In the genomic region with DNA sequence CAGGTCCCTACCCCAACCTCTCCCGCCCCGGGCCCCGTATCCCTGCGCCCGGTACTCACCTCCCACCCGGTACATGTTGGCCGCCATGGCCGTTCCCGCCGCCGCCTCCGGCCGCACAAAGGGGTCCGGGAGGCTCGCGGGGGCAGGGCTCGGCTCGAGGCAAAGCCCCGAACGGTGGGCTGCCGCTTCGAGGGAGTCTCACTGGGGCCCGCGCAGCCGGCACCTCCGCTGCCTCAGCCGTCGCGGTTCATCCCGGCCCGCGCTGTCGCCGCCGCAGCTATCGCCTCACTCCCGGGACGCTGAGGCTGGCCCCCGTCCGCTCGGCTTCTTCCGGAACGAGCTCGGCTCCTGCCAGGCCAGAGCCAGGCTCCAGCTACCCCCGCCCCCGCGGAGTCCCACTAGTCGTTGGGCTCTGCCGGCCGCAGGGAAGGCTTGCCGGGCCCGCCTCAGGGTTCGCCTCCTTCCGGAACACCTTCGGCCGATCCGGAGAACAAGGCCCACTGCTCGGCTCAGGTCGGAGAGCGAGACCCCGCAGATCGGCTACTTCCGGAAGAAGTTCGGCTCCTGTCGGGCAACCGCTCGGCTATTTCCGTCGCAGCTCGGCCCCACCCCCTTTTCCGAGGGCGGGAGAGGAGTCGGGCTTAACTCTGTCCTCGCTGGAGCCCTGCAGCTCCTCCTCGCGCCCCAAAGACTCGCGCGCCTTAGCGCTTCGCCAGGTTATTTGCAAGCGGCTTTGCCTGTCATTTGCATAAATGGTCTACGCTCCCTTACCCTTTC, we compare ENCODE assay signal across 1 cellular context.
TF ChIP-seq lines count a peak whose summit lies in the region.

MTA2 (minus strand) TSS at position 502 of the 777 bp plus-strand sequence; CDS start at position 87, 415 bp downstream.

TF ChIP-seq in HEK293, 187 proteins besides CTCF, POLR2A, EP300 and RAD21 (continued from another document and continues in another):
- TF ChIP-seq ZNF280D (tag by site-specific recombination; IDR thresholded peaks at IDR 0.05) (no peak), ZNF837 (tag by site-specific recombination; IDR thresholded peaks at IDR 0.05) (no peak), HOXA7 (CRISPR knock-in tag; IDR thresholded peaks at IDR 0.05; ENCODE audit: borderline replicate concordance) (no peak), ZNF501 (tag by site-specific recombination; IDR thresholded peaks at IDR 0.05) (peak; percentile 43; the same call in 1 of the 2 replicates), ZNF514 (tag by site-specific recombination; IDR thresholded peaks at IDR 0.05) (no peak), ZNF624 (tag by site-specific recombination; IDR thresholded peaks at IDR 0.05) (no peak), ZNF658 (tag by site-specific recombination; IDR thresholded peaks at IDR 0.05) (no peak), GFI1B (tag by site-specific recombination; IDR thresholded peaks at IDR 0.05) (no peak), ZNF560 (tag by site-specific recombination; IDR thresholded peaks at IDR 0.05; ENCODE audit: borderline replicate concordance) (no peak), ZNF530 (tag by site-specific recombination; IDR thresholded peaks at IDR 0.05; ENCODE audit: low read depth) (no peak), ZNF350 (tag by site-specific recombination; IDR thresholded peaks at IDR 0.05) (no peak), ZNF621 (tag by site-specific recombination; IDR thresholded peaks at IDR 0.05) (no peak), ZNF19 (tag by site-specific recombination; IDR thresholded peaks at IDR 0.05; ENCODE audit: low read depth) (no peak), ZSCAN30 (tag by site-specific recombination; IDR thresholded peaks at IDR 0.05) (0 out of 2 replicates have a peak, but pooled peaks have one; percentile 24), ZNF121 (tag by site-specific recombination; IDR thresholded peaks at IDR 0.05) (no peak), ZNF416 (tag by site-specific recombination; IDR thresholded peaks at IDR 0.05) (no peak), OSR2 (tag by site-specific recombination; IDR thresholded peaks at IDR 0.05) (no peak; the same call in 1 of the 2 replicates), ZBTB48 (tag by site-specific recombination; IDR thresholded peaks at IDR 0.05) (no peak; the same call in 1 of the 2 replicates), ZNF660 (tag by site-specific recombination; IDR thresholded peaks at IDR 0.05) (no peak), ZNF146 (tag by site-specific recombination; IDR thresholded peaks at IDR 0.05) (no peak), ZNF670 (tag by site-specific recombination; IDR thresholded peaks at IDR 0.05; ENCODE audit: low read depth) (no peak), EGR2 (tag by site-specific recombination; IDR thresholded peaks at IDR 0.05; ENCODE audit: low read depth) (peak; percentile 4; the same call in 1 of the 2 replicates), ZNF202 (tag by site-specific recombination; IDR thresholded peaks at IDR 0.05; ENCODE audit: borderline replicate concordance) (no peak), ZNF433 (tag by site-specific recombination; IDR thresholded peaks at IDR 0.05; ENCODE audit: low read depth) (no peak), ZNF776 (tag by site-specific recombination; IDR thresholded peaks at IDR 0.05; ENCODE audit: borderline replicate concordance) (no peak), SP7 (tag by site-specific recombination; IDR thresholded peaks at IDR 0.05) (0 out of 2 replicates have a peak, but pooled peaks have one; percentile 20), ZNF707 (tag by site-specific recombination; IDR thresholded peaks at IDR 0.05) (no peak), ZIC2 (tag by site-specific recombination; IDR thresholded peaks at IDR 0.05) (no peak), ZNF18 (tag by site-specific recombination; IDR thresholded peaks at IDR 0.05) (no peak), ZNF266 (tag by site-specific recombination; IDR thresholded peaks at IDR 0.05; ENCODE audit: low read depth) (no peak), TSHZ1 (tag by site-specific recombination; IDR thresholded peaks at IDR 0.05; ENCODE audit: borderline replicate concordance) (no peak), ZEB2 (tag by site-specific recombination; IDR thresholded peaks at IDR 0.05) (0 out of 2 replicates have a peak, but pooled peaks have one; percentile 15)
- TF ChIP-seq, protein P1, sequence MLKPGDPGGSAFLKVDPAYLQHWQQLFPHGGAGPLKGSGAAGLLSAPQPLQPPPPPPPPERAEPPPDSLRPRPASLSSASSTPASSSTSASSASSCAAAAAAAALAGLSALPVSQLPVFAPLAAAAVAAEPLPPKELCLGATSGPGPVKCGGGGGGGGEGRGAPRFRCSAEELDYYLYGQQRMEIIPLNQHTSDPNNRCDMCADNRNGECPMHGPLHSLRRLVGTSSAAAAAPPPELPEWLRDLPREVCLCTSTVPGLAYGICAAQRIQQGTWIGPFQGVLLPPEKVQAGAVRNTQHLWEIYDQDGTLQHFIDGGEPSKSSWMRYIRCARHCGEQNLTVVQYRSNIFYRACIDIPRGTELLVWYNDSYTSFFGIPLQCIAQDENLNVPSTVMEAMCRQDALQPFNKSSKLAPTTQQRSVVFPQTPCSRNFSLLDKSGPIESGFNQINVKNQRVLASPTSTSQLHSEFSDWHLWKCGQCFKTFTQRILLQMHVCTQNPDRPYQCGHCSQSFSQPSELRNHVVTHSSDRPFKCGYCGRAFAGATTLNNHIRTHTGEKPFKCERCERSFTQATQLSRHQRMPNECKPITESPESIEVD (tag by site-specific recombination; IDR thresholded peaks at IDR 0.05) = no peak
- TF ChIP-seq, protein P2, sequence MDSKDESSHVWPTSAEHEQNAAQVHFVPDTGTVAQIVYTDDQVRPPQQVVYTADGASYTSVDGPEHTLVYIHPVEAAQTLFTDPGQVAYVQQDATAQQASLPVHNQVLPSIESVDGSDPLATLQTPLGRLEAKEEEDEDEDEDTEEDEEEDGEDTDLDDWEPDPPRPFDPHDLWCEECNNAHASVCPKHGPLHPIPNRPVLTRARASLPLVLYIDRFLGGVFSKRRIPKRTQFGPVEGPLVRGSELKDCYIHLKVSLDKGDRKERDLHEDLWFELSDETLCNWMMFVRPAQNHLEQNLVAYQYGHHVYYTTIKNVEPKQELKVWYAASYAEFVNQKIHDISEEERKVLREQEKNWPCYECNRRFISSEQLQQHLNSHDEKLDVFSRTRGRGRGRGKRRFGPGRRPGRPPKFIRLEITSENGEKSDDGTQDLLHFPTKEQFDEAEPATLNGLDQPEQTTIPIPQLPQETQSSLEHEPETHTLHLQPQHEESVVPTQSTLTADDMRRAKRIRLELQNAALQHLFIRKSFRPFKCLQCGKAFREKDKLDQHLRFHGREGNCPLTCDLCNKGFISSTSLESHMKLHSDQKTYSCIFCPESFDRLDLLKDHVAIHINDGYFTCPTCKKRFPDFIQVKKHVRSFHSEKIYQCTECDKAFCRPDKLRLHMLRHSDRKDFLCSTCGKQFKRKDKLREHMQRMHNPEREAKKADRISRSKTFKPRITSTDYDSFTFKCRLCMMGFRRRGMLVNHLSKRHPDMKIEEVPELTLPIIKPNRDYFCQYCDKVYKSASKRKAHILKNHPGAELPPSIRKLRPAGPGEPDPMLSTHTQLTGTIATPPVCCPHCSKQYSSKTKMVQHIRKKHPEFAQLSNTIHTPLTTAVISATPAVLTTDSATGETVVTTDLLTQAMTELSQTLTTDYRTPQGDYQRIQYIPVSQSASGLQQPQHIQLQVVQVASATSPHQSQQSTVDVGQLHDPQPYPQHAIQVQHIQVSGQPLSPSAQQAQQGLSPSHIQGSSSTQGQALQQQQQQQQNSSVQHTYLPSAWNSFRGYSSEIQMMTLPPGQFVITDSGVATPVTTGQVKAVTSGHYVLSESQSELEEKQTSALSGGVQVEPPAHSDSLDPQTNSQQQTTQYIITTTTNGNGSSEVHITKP (tag by site-specific recombination; IDR thresholded peaks at IDR 0.05) = peak; percentile 45; the same call in 1 of the 2 replicates
- TF ChIP-seq, protein P3, sequence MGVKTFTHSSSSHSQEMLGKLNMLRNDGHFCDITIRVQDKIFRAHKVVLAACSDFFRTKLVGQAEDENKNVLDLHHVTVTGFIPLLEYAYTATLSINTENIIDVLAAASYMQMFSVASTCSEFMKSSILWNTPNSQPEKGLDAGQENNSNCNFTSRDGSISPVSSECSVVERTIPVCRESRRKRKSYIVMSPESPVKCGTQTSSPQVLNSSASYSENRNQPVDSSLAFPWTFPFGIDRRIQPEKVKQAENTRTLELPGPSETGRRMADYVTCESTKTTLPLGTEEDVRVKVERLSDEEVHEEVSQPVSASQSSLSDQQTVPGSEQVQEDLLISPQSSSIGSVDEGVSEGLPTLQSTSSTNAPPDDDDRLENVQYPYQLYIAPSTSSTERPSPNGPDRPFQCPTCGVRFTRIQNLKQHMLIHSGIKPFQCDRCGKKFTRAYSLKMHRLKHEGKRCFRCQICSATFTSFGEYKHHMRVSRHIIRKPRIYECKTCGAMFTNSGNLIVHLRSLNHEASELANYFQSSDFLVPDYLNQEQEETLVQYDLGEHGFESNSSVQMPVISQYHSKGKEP (tag by site-specific recombination; IDR thresholded peaks at IDR 0.05) = no peak
- TF ChIP-seq, protein P4, sequence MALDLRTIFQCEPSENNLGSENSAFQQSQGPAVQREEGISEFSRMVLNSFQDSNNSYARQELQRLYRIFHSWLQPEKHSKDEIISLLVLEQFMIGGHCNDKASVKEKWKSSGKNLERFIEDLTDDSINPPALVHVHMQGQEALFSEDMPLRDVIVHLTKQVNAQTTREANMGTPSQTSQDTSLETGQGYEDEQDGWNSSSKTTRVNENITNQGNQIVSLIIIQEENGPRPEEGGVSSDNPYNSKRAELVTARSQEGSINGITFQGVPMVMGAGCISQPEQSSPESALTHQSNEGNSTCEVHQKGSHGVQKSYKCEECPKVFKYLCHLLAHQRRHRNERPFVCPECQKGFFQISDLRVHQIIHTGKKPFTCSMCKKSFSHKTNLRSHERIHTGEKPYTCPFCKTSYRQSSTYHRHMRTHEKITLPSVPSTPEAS (tag by site-specific recombination; IDR thresholded peaks at IDR 0.05) = no peak
- TF ChIP-seq, protein P5, sequence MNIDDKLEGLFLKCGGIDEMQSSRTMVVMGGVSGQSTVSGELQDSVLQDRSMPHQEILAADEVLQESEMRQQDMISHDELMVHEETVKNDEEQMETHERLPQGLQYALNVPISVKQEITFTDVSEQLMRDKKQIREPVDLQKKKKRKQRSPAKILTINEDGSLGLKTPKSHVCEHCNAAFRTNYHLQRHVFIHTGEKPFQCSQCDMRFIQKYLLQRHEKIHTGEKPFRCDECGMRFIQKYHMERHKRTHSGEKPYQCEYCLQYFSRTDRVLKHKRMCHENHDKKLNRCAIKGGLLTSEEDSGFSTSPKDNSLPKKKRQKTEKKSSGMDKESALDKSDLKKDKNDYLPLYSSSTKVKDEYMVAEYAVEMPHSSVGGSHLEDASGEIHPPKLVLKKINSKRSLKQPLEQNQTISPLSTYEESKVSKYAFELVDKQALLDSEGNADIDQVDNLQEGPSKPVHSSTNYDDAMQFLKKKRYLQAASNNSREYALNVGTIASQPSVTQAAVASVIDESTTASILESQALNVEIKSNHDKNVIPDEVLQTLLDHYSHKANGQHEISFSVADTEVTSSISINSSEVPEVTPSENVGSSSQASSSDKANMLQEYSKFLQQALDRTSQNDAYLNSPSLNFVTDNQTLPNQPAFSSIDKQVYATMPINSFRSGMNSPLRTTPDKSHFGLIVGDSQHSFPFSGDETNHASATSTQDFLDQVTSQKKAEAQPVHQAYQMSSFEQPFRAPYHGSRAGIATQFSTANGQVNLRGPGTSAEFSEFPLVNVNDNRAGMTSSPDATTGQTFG (tag by site-specific recombination; IDR thresholded peaks at IDR 0.05; ENCODE audit: borderline replicate concordance) = no peak
